In the genomic region with DNA sequence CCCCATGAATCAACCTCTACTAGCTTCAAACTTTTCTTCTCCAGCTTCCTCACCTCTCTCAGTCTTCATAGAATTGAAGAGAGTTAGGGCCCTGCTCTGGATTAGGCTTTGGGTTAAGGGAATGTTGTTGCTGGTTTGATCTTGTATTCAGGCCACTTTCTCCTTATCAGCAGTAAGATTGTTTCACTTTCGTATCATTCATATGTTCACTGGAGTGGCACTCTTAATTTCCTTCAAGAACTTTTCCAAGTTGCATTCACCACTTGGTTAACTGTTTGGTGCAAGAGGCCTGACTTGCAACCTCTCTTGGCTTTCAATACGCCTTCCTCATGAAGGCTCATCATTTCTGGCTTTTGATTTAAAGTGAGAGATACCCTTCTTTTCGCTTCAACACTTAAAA, we compare ENCODE assay signal across 20 cellular contexts. TPM values are rescaled to one million over a fixed set of nuclear protein-coding genes. Genes with fewer than 3 reads are reported as not detected.
"Had no signal": no experiment of that assay in that cellular context is flagged by ENCODE, and none has a peak within 500 bp of the region (broad histone marks: within the 10 kb centered on the region; RNA-seq: fewer than 3 reads in every experiment).

No MANE protein-coding gene starts in this region.

- DNase-seq: dermis blood vessel endothelial cell; esophagus squamous epithelium; foreskin keratinocyte; left colon; natural killer cell; posterior cingulate gyrus; sigmoid colon; stimulated activated CD4-positive, alpha-beta T cell treated with anti-CD3 and anti-CD28 coated beads, Interleukin-12 subunit alpha, Interleukin-12 subunit beta, amount 100 ng/mL, for 4 hours; stimulated activated naive CD4-positive, alpha-beta T cell; stomach; substantia nigra; trophoblast cell had no signal

- H3K27me3 ChIP-seq: esophagus squamous epithelium, foreskin keratinocyte, sigmoid colon, stomach had no signal

- FAIRE-seq: colon, urothelium cell line had no signal

- H3K27ac ChIP-seq: esophagus squamous epithelium, foreskin keratinocyte, sigmoid colon, skin epidermis, stomach, thoracic aorta had no signal

- H3K9me3 ChIP-seq: esophagus squamous epithelium, sigmoid colon, thoracic aorta had no signal

- ATAC-seq: foreskin keratinocyte, left colon, natural killer cell had no signal

- H3K4me3 ChIP-seq: esophagus squamous epithelium, sigmoid colon, skin epidermis, stomach, thoracic aorta had no signal

- H3K4me1 ChIP-seq: esophagus squamous epithelium, foreskin keratinocyte, sigmoid colon had no signal

RNA-seq across cellular contexts. Expression of gene OXER1, which starts 22.8 kb away (rescaled TPM):
- total RNA-seq: dermis blood vessel endothelial cell, epithelial cell of proximal tubule, osteocyte, pulmonary artery endothelial cell had no signal

RNA-seq across cellular contexts. Expression of gene HAAO, which starts 51.2 kb away (rescaled TPM):
- total RNA-seq: dermis blood vessel endothelial cell, myocyte had no signal
